Comparison of ENCODE assay signal across 17 cellular contexts in genomic region chrX:100407784-100408642, GRCh38. TPM values are rescaled to one million over a fixed set of nuclear protein-coding genes. Genes with fewer than 3 reads are reported as not detected.
DNase-seq lines count a peak whose midpoint lies in the region; TF ChIP-seq lines count a peak whose summit lies in the region.
"Had no signal": no experiment of that assay in that cellular context is flagged by ENCODE, and none has a peak within 500 bp of the region (broad histone marks: within the 10 kb centered on the region; RNA-seq: fewer than 3 reads in every experiment).

No MANE protein-coding gene starts in this region.

- intact Hi-C loops in CD4-positive, alpha-beta memory T cell (cut with micrococcal nuclease) = no loop called here

- no peak overlapping the region for H3K4ac ChIP-seq in H9 (ENCODE audit: low read depth, low read length)

- H2AFZ ChIP-seq in H9 (ENCODE audit: low read length) = no peak overlapping the region
- no peak overlapping the region for H2AFZ ChIP-seq in neuron (ENCODE audit: low read depth, low read length)

- no peak overlapping the region for H4K8ac ChIP-seq in H9 (replicated peaks; ENCODE audit: insufficient read length, low read depth, low read length)

- H3K27ac Mint-ChIP-seq in H9 = no peak overlapping the region
- no peak overlapping the region for H3K27ac Mint-ChIP-seq in CD4-positive, alpha-beta memory T cell
- no peak overlapping the region for H3K27ac Mint-ChIP-seq in activated CD4-positive, alpha-beta memory T cell treated with anti-CD3 and anti-CD28 coated beads, Interleukin-2, amount 10 ng/mL, durations not matched to agents 7 days and 5 days

- H2AK5ac ChIP-seq in H9 (ENCODE audit: insufficient read length, low read length) = no peak overlapping the region

- H3K36me3 ChIP-seq in esophagus (ENCODE audit: control insufficient read depth in 2 of 2, insufficient read depth in 2 of 2, low read length in 1 of 2) = no peaks in the 10 kb centered on the region
- peaks cover 9% of the 10 kb centered on the region for H3K36me3 ChIP-seq in neuron (ENCODE audit: insufficient read depth, low read length)
- H3K36me3 ChIP-seq in CD4-positive, alpha-beta memory T cell (ENCODE audit: insufficient read depth, low read length) = no peaks in the 10 kb centered on the region
- H3K36me3 ChIP-seq: pancreas, tibial nerve had no signal

- H3K9me3 ChIP-seq in H9 (ENCODE audit: control insufficient read depth, low read depth, low read length) (peaks cover 4% of the 10 kb centered on the region), esophagus (ENCODE audit: control insufficient read depth in 2 of 2, insufficient read depth in 1 of 2, low read depth in 1 of 2, low read length in 1 of 2) (peaks cover 4 to 12% of the 10 kb centered on the region in 2 donors), neuron (ENCODE audit: low read length) (peaks cover 16% of the 10 kb centered on the region)
- H3K9me3 ChIP-seq in CD4-positive, alpha-beta memory T cell (ENCODE audit: control insufficient read depth in 1 of 2, low read length in 2 of 2) = no peaks in the 10 kb centered on the region
- H3K9me3 ChIP-seq: BE2C, pancreas, tibial nerve had no signal

- no peak for TF ChIP-seq CTCF in H9 (conservative IDR thresholded peaks at IDR 0.05)

- H3K14ac ChIP-seq in H9 (ENCODE audit: insufficient read depth, low read length) = no peak overlapping the region; the same call in 1 of the 2 replicates

- H3K18ac ChIP-seq in H9 (ENCODE audit: insufficient read length, low read depth, low read length) = no peak overlapping the region

- no peak overlapping the region for H2BK15ac ChIP-seq in H9 (ENCODE audit: low read depth, low read length)

- H3K23ac ChIP-seq in H9 (ENCODE audit: insufficient read length, low read depth, low read length) = no peak overlapping the region

- no peak overlapping the region for H3K9ac ChIP-seq in H9 (ENCODE audit: extremely low read depth, insufficient read length, low read length)

- H4K91ac ChIP-seq in H9 (ENCODE audit: insufficient read length, low read depth, low read length) = no peak overlapping the region

- H3K27ac ChIP-seq in H9 (ENCODE audit: insufficient read length, low read depth, low read length) (no peak overlapping the region), esophagus (ENCODE audit: low read depth in 2 of 2, low read length in 1 of 2) (no peak overlapping the region)
- H3K27ac ChIP-seq in CD4-positive, alpha-beta memory T cell (ENCODE audit: low read depth, low read length) = no peak overlapping the region
- H3K27ac ChIP-seq: pancreas, tibial nerve had no signal

- H3K4me1 ChIP-seq in H9 (ENCODE audit: insufficient read depth, low read length) = no peaks in the 10 kb centered on the region
- H3K4me1 ChIP-seq in esophagus (ENCODE audit: control insufficient read depth in 2 of 2, insufficient read depth in 2 of 2, low read length in 1 of 2) = no peaks in the 10 kb centered on the region
- peaks cover 12% of the 10 kb centered on the region for H3K4me1 ChIP-seq in neuron (ENCODE audit: insufficient read depth, low read length)
- no peaks in the 10 kb centered on the region for H3K4me1 ChIP-seq in CD4-positive, alpha-beta memory T cell (ENCODE audit: insufficient read depth, low read length)
- H3K4me1 ChIP-seq: BE2C had no signal

- DNase-seq in ELF-1 (ENCODE audit: low read depth, low spot score) (peak; percentile 78), H9 (peak; percentile 33), pons (ENCODE audit: low spot score) (no peak), NCI-H510A (lab: John Stamatoyannopoulos, UW) (no peak)
- no peak for DNase-seq in CD4-positive, alpha-beta memory T cell
- DNase-seq in activated CD4-positive, alpha-beta memory T cell treated with anti-CD3 and anti-CD28 coated beads, Interleukin-2, amount 10 ng/mL, durations not matched to agents 7 days and 5 days = no peak
- DNase-seq: activated CD8-positive, alpha-beta memory T cell treated with anti-CD3 and anti-CD28 coated beads, Interleukin-2, amount 50 U/mL, for 4 hours; activated naive CD4-positive, alpha-beta T cell treated with anti-CD3 and anti-CD28 coated beads, Interleukin-2, amount 50 U/mL, for 16 hours; BE2C; cerebellar nuclear complex; mesenchymal stem cell; MV-4-11 had no signal

- no peak overlapping the region for H2BK5ac ChIP-seq in H9 (ENCODE audit: insufficient read length, low read length)

- peak overlapping the region; percentile 13 to 16 for H3K4me3 ChIP-seq in esophagus (ENCODE audit: low read depth in 1 of 2, low read length in 2 of 2)
- peak overlapping the region; percentile 22 for H3K4me3 ChIP-seq in neuron (ENCODE audit: low read length)
- no peak overlapping the region for H3K4me3 ChIP-seq in CD4-positive, alpha-beta memory T cell (ENCODE audit: low read length in 2 of 2)

- peak overlapping the region; percentile 37 to 73 for H3K4me3 Mint-ChIP-seq in H9
- peak overlapping the region in 2 of 8 donors; percentile 13 to 20 for H3K4me3 Mint-ChIP-seq in CD4-positive, alpha-beta memory T cell
- H3K4me3 Mint-ChIP-seq in activated CD4-positive, alpha-beta memory T cell treated with anti-CD3 and anti-CD28 coated beads, Interleukin-2, amount 10 ng/mL, durations not matched to agents 7 days and 5 days = no peak overlapping the region

- H2BK12ac ChIP-seq in H9 (ENCODE audit: insufficient read length, low read depth, low read length) = no peak overlapping the region

- H3K27me3 ChIP-seq in H9 (ENCODE audit: insufficient read depth, low read length) (peaks cover 71% of the 10 kb centered on the region), esophagus (ENCODE audit: control insufficient read depth in 1 of 2, insufficient read depth in 2 of 2, low read length in 2 of 2) (peaks cover 0 to 2% of the 10 kb centered on the region in 2 donors), neuron (ENCODE audit: insufficient read depth, low read length) (no peaks in the 10 kb centered on the region)
- no peaks in the 10 kb centered on the region for H3K27me3 ChIP-seq in CD4-positive, alpha-beta memory T cell (ENCODE audit: insufficient read depth, low read length)
- H3K27me3 ChIP-seq: BE2C had no signal

- H3K27me3 Mint-ChIP-seq in H9 (ENCODE audit: low read depth) = peaks cover 97% of the 10 kb centered on the region
- H3K27me3 Mint-ChIP-seq in CD4-positive, alpha-beta memory T cell = peaks cover 22 to 39% of the 10 kb centered on the region in 2 donors
- peaks cover 61% of the 10 kb centered on the region for H3K27me3 Mint-ChIP-seq in activated CD4-positive, alpha-beta memory T cell treated with anti-CD3 and anti-CD28 coated beads, Interleukin-2, amount 10 ng/mL, durations not matched to agents 7 days and 5 days

- H2BK120ac ChIP-seq in H9 (ENCODE audit: low read depth, low read length, poor library complexity, severe bottlenecking) = no peak overlapping the region

- H3K9me3 Mint-ChIP-seq in H9 = peaks cover 14 to 18% of the 10 kb centered on the region in 2 experiments
- peaks cover 0 to 5% (median 0%) of the 10 kb centered on the region in 8 donors for H3K9me3 Mint-ChIP-seq in CD4-positive, alpha-beta memory T cell
- no peaks in the 10 kb centered on the region for H3K9me3 Mint-ChIP-seq in activated CD4-positive, alpha-beta memory T cell treated with anti-CD3 and anti-CD28 coated beads, Interleukin-2, amount 10 ng/mL, durations not matched to agents 7 days and 5 days

- peaks cover 18% of the 10 kb centered on the region for H3K23me2 ChIP-seq in H9 (ENCODE audit: insufficient read length, low read depth, low read length, poor library complexity, severe bottlenecking)

- peak overlapping the region; percentile 20 for H3K4me2 ChIP-seq in H9 (ENCODE audit: insufficient read depth, insufficient read length, low read length)

- no peak overlapping the region for H4K5ac ChIP-seq in H9 (ENCODE audit: insufficient read length, low read depth, low read length)

- H2BK20ac ChIP-seq in H9 (ENCODE audit: low read depth, low read length, poor library complexity, severe bottlenecking) = no peak overlapping the region

- no CpG with 5 or more reads among the region's 76 CpGs for WGBS in H9 (ENCODE audit: extremely low coverage, insufficient read length, low lambda C conversion rate)
- 23 to 46% methylated on average over 68 to 76 of the region's 76 CpGs for WGBS in esophagus, 2 donors

- no peak overlapping the region for H3T11ph ChIP-seq in H9 (ENCODE audit: low read length)

- H3K36me3 Mint-ChIP-seq in H9 (ENCODE audit: insufficient read depth in 1 of 3, low read depth in 3 of 3) = peaks cover 0 to 23% (median 11%) of the 10 kb centered on the region in 3 experiments; a peak in 6 of 7 replicates
- no peaks in the 10 kb centered on the region for H3K36me3 Mint-ChIP-seq in CD4-positive, alpha-beta memory T cell
- H3K36me3 Mint-ChIP-seq in activated CD4-positive, alpha-beta memory T cell treated with anti-CD3 and anti-CD28 coated beads, Interleukin-2, amount 10 ng/mL, durations not matched to agents 7 days and 5 days (ENCODE audit: low read depth) = no peaks in the 10 kb centered on the region

- no peak overlapping the region for H3K56ac ChIP-seq in H9 (ENCODE audit: insufficient read length, low read depth, low read length)

- H3K4me1 Mint-ChIP-seq in H9 = peaks cover 36 to 53% of the 10 kb centered on the region in 2 experiments
- peaks cover 5 to 18% (median 11%) of the 10 kb centered on the region in 4 donors for H3K4me1 Mint-ChIP-seq in CD4-positive, alpha-beta memory T cell
- peaks cover 3% of the 10 kb centered on the region for H3K4me1 Mint-ChIP-seq in activated CD4-positive, alpha-beta memory T cell treated with anti-CD3 and anti-CD28 coated beads, Interleukin-2, amount 10 ng/mL, durations not matched to agents 7 days and 5 days

- H3K79me1 ChIP-seq in H9 (ENCODE audit: insufficient read depth, low read depth, low read length, poor library complexity, severe bottlenecking) = no peaks in the 10 kb centered on the region

- H3K79me2 ChIP-seq in H9 (ENCODE audit: insufficient read depth, low read length) = no peaks in the 10 kb centered on the region

- CTCF ChIA-PET in CD4-positive, alpha-beta memory T cell (lab: Charles Lee; ENCODE audit: partially characterized antibody) = no interaction called here
- CTCF ChIA-PET in activated CD4-positive, alpha-beta memory T cell treated with anti-CD3 and anti-CD28 coated beads, Interleukin-2, amount 10 ng/mL, durations not matched to agents 7 days and 5 days (lab: Charles Lee) = no interaction called here

- no peaks in the 10 kb centered on the region for H4K20me1 ChIP-seq in H9 (ENCODE audit: control insufficient read depth, insufficient read depth, insufficient read length)

- POLR2A ChIA-PET in CD4-positive, alpha-beta memory T cell (lab: Charles Lee; ENCODE audit: partially characterized antibody) = no interaction called here
- POLR2A ChIA-PET in activated CD4-positive, alpha-beta memory T cell treated with anti-CD3 and anti-CD28 coated beads, Interleukin-2, amount 10 ng/mL, durations not matched to agents 7 days and 5 days (lab: Charles Lee) = no interaction called here

RNA-seq across cellular contexts. Expression of gene PCDH19, which starts 2.1 kb away (rescaled TPM):
- total RNA-seq in H9 (2021) = 0.83 and 1.2 TPM in 2 replicates
- under 1 TPM; 0.11 to 0.14 TPM for polyA plus RNA-seq in esophagus
- not detected for total RNA-seq in CD4-positive, alpha-beta memory T cell
- not detected for polyA plus RNA-seq in CD4-positive, alpha-beta memory T cell
- not detected for total RNA-seq in activated CD4-positive, alpha-beta memory T cell treated with anti-CD3 and anti-CD28 coated beads, Interleukin-2, amount 10 ng/mL, durations not matched to agents 7 days and 5 days
- total RNA-seq: HT1080 had no signal

Comparison
In these comparisons a context has a peak if more than half of its experiments do, and no peak if none do; other contexts are left out.
1. DNase-seq: peak in ELF-1 (single experiment) and H9 (single experiment); none in CD4-positive, alpha-beta memory T cell (0 of 5), activated CD4-positive, alpha-beta memory T cell treated with anti-CD3 and anti-CD28 coated beads, Interleukin-2, amount 10 ng/mL, durations not matched to agents 7 days and 5 days (single experiment), pons (single experiment) and NCI-H510A (single experiment).
2. H3K4me3 ChIP-seq: peak in esophagus (2 of 2) and neuron (single experiment); none in CD4-positive, alpha-beta memory T cell (0 of 2).